ENCODE assay signal across 26 cellular contexts in genomic region chr2:241378816-241379215, GRCh38. TPM values are rescaled to one million over a fixed set of nuclear protein-coding genes. Genes with fewer than 3 reads are reported as not detected.
DNase-seq lines count a peak whose midpoint lies in the region; ATAC-seq and TF ChIP-seq lines count a peak whose summit lies in the region.
"Had no signal": no experiment of that assay in that cellular context is flagged by ENCODE, and none has a peak within 500 bp of the region (broad histone marks: within the 10 kb centered on the region; RNA-seq: fewer than 3 reads in every experiment).

No MANE protein-coding gene starts in this region.

- H3K9me3 ChIP-seq in SK-N-MC (ENCODE audit: low read depth, low read length): no peaks in the 10 kb centered on the region
- no peaks in the 10 kb centered on the region for H3K9me3 ChIP-seq in lower lobe of right lung
- no peaks in the 10 kb centered on the region for H3K9me3 ChIP-seq in spleen
- H3K9me3 ChIP-seq: esophagus muscularis mucosa, right atrium auricular region, testis had no signal

- H3K36me3 ChIP-seq in SK-N-MC (ENCODE audit: insufficient read depth, low read length): peaks cover 23% of the 10 kb centered on the region
- H3K36me3 ChIP-seq in lower lobe of right lung: peaks cover 21% of the 10 kb centered on the region
- peaks cover 0 to 46% (median 5%) of the 10 kb centered on the region in 6 donors for H3K36me3 ChIP-seq in spleen

- DNase-seq in GM03348 (ENCODE audit: low spot score): peak; percentile 44
- DNase-seq in SK-N-MC (ENCODE audit: low read depth, low spot score): no peak
- DNase-seq in lower lobe of right lung: no peak
- DNase-seq in spleen: no peak
- DNase-seq in stimulated activated CD4-positive, alpha-beta T cell treated with anti-CD3 and anti-CD28 coated beads, Interleukin-4, amount 100 ng/mL, for 24 hours: no peak
- DNase-seq in Kasumi-1 (lab: John Stamatoyannopoulos, UW): no peak
- no peak for DNase-seq in NCI-H2171 (lab: John Stamatoyannopoulos, UW)
- DNase-seq: activated naive CD4-positive, alpha-beta T cell treated with Interleukin-2 at 50 U/mL for 16 hours; activated T-cell treated with anti-CD3 and anti-CD28 coated beads, Interleukin-2, amount 50 U/mL, for 4 hours; anterior cingulate cortex; CD8-positive, alpha-beta T cell; cerebellar nuclear complex; DMS79; effector CD8-positive, alpha-beta T cell; glutamatergic neuron; KG1; left colon; NCI-H1048; NCI-H2029 treated with DMSO at 0.1 percent for 48 hours; NCI-H446; occipital lobe; testis had no signal

- H3K4me3 ChIP-seq in SK-N-MC (no peak overlapping the region), lower lobe of right lung (no peak overlapping the region), spleen (no peak overlapping the region)
- H3K4me3 ChIP-seq: esophagus muscularis mucosa, right atrium auricular region, testis had no signal

- H3K27ac ChIP-seq in SK-N-MC: no peak overlapping the region
- peak overlapping the region; percentile 41 for H3K27ac ChIP-seq in lower lobe of right lung
- peak overlapping the region in 6 of 8 donors; percentile 19 to 61 (median 39) for H3K27ac ChIP-seq in spleen

- whole genome bisulfite sequencing in spleen, 5 donors: 78 to 98% (median 84%) methylated on average over 2 of the region's 2 CpGs

- no peak for TF ChIP-seq POLR2A in spleen (IDR thresholded peaks at IDR 0.05)

- H3K9ac ChIP-seq in SK-N-MC (ENCODE audit: insufficient read length): peak overlapping the region; percentile 21

- H3K4me1 ChIP-seq in lower lobe of right lung: peaks cover 36% of the 10 kb centered on the region
- H3K4me1 ChIP-seq in spleen: peaks cover 4 to 52% (median 21%) of the 10 kb centered on the region in 6 donors

- intact Hi-C loops in lower lobe of right lung (cut with DNase I): no loop called here
- intact Hi-C loops in spleen (cut with DNase I; ENCODE audit: low total_unique reads): no loop called here

- ATAC-seq in lower lobe of right lung (no peak), GM18517 (IDR thresholded peaks at IDR 0.05; ENCODE audit: unreplicated experiment) (no peak)
- ATAC-seq: activated CD4-positive, CD25-positive, alpha-beta regulatory T cell treated with anti-CD3 and anti-CD28 coated beads, Interleukin-2, amount 50 U/mL, for 24 hours; activated T-cell treated with anti-CD3 and anti-CD28 coated beads, Interleukin-2, amount 50 U/mL, for 4 hours; CD8-positive, alpha-beta T cell; left colon had no signal

- H3K27me3 ChIP-seq in lower lobe of right lung (ENCODE audit: low read depth) (no peaks in the 10 kb centered on the region), spleen (replicated peaks in 1 of 7) (no peaks in the 10 kb centered on the region)
- H3K27me3 ChIP-seq: esophagus muscularis mucosa, right atrium auricular region, testis had no signal

- no peak for TF ChIP-seq CTCF in lower lobe of right lung (IDR thresholded peaks at IDR 0.05)
- TF ChIP-seq CTCF in spleen (IDR thresholded peaks at IDR 0.05 in 8 of 11, conservative IDR thresholded peaks at IDR 0.05 in 3 of 11): no peak

RNA-seq across cellular contexts. Expression of gene FARP2, which starts 22.7 kb away (rescaled TPM):
- total RNA-seq in lower lobe of right lung (42.4 TPM), spleen (10 to 100 TPM; 30.9 to 72.8 (median 61.5) TPM)
- polyA plus RNA-seq in spleen: 10 to 100 TPM in 2 of 3 donors, 1 to 10 TPM in 1; 9.1 to 16.5 (median 14.1) TPM
